Comparison of ENCODE assay signal across 1 cellular context in the genomic region with DNA sequence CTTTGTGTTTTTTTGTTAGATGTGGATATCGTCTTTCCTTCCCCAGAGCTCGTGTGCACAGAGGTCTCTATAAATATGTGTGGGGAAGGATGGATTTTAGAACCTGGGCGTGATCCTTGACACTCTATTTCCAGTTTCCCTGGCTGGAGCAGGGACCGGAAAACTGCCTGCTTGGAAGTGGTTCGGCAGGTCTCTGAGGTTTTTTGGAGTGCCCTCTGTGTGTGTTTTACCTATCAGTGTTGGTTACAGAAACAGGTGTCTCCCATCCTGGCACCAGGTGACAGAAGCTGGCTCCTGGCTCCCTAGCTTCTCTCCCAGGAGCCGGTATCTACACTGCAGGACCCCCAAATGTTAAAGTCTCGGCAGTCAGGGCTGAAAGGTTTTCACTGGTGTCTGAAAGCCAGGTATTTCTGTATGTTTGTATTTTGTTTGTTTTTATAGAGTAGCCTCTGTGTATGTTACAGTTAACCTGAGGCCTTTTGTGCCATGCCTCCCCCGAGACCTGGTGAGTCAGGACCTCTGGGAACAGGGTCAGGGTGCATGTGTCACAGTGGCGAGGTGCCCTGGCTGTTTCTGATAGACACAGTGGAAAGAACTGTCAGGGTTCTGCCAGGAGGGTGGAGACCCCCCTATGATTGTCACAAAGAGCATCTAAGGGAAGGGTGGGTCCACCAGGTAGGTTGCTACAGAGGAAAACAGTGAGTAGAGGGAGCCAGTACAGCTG.
TF ChIP-seq lines count a peak whose summit lies in the region.

No MANE protein-coding gene starts in this region.

TF ChIP-seq in GM23338, 12 proteins besides CTCF, POLR2A, EP300 and RAD21:
- TF ChIP-seq, protein P1, sequence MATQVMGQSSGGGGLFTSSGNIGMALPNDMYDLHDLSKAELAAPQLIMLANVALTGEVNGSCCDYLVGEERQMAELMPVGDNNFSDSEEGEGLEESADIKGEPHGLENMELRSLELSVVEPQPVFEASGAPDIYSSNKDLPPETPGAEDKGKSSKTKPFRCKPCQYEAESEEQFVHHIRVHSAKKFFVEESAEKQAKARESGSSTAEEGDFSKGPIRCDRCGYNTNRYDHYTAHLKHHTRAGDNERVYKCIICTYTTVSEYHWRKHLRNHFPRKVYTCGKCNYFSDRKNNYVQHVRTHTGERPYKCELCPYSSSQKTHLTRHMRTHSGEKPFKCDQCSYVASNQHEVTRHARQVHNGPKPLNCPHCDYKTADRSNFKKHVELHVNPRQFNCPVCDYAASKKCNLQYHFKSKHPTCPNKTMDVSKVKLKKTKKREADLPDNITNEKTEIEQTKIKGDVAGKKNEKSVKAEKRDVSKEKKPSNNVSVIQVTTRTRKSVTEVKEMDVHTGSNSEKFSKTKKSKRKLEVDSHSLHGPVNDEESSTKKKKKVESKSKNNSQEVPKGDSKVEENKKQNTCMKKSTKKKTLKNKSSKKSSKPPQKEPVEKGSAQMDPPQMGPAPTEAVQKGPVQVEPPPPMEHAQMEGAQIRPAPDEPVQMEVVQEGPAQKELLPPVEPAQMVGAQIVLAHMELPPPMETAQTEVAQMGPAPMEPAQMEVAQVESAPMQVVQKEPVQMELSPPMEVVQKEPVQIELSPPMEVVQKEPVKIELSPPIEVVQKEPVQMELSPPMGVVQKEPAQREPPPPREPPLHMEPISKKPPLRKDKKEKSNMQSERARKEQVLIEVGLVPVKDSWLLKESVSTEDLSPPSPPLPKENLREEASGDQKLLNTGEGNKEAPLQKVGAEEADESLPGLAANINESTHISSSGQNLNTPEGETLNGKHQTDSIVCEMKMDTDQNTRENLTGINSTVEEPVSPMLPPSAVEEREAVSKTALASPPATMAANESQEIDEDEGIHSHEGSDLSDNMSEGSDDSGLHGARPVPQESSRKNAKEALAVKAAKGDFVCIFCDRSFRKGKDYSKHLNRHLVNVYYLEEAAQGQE (IDR thresholded peaks at IDR 0.05; ENCODE audit: unreplicated experiment): no peak
- TF ChIP-seq EZH2phosphoT487 (IDR thresholded peaks at IDR 0.05; ENCODE audit: unreplicated experiment) (no peak), STAT1 (IDR thresholded peaks at IDR 0.05; ENCODE audit: unreplicated experiment) (no peak), ZNF331 (CRISPR knock-in tag; IDR thresholded peaks at IDR 0.05; ENCODE audit: low read depth) (no peak), EZH2 (IDR thresholded peaks at IDR 0.05; ENCODE audit: low read depth, unreplicated experiment) (no peak), POLR2AphosphoS5 (IDR thresholded peaks at IDR 0.05; ENCODE audit: low read depth) (no peak), JUNB (IDR thresholded peaks at IDR 0.05; ENCODE audit: unreplicated experiment) (no peak), CREB1 (CRISPR knock-in tag; IDR thresholded peaks at IDR 0.05; ENCODE audit: low read depth) (no peak), NANOG (IDR thresholded peaks at IDR 0.05; ENCODE audit: borderline replicate concordance) (no peak), ZNF114 (CRISPR knock-in tag; IDR thresholded peaks at IDR 0.05) (no peak)
- TF ChIP-seq, protein P2, sequence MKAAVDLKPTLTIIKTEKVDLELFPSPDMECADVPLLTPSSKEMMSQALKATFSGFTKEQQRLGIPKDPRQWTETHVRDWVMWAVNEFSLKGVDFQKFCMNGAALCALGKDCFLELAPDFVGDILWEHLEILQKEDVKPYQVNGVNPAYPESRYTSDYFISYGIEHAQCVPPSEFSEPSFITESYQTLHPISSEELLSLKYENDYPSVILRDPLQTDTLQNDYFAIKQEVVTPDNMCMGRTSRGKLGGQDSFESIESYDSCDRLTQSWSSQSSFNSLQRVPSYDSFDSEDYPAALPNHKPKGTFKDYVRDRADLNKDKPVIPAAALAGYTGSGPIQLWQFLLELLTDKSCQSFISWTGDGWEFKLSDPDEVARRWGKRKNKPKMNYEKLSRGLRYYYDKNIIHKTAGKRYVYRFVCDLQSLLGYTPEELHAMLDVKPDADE (IDR thresholded peaks at IDR 0.05): no peak
- TF ChIP-seq, protein P3, sequence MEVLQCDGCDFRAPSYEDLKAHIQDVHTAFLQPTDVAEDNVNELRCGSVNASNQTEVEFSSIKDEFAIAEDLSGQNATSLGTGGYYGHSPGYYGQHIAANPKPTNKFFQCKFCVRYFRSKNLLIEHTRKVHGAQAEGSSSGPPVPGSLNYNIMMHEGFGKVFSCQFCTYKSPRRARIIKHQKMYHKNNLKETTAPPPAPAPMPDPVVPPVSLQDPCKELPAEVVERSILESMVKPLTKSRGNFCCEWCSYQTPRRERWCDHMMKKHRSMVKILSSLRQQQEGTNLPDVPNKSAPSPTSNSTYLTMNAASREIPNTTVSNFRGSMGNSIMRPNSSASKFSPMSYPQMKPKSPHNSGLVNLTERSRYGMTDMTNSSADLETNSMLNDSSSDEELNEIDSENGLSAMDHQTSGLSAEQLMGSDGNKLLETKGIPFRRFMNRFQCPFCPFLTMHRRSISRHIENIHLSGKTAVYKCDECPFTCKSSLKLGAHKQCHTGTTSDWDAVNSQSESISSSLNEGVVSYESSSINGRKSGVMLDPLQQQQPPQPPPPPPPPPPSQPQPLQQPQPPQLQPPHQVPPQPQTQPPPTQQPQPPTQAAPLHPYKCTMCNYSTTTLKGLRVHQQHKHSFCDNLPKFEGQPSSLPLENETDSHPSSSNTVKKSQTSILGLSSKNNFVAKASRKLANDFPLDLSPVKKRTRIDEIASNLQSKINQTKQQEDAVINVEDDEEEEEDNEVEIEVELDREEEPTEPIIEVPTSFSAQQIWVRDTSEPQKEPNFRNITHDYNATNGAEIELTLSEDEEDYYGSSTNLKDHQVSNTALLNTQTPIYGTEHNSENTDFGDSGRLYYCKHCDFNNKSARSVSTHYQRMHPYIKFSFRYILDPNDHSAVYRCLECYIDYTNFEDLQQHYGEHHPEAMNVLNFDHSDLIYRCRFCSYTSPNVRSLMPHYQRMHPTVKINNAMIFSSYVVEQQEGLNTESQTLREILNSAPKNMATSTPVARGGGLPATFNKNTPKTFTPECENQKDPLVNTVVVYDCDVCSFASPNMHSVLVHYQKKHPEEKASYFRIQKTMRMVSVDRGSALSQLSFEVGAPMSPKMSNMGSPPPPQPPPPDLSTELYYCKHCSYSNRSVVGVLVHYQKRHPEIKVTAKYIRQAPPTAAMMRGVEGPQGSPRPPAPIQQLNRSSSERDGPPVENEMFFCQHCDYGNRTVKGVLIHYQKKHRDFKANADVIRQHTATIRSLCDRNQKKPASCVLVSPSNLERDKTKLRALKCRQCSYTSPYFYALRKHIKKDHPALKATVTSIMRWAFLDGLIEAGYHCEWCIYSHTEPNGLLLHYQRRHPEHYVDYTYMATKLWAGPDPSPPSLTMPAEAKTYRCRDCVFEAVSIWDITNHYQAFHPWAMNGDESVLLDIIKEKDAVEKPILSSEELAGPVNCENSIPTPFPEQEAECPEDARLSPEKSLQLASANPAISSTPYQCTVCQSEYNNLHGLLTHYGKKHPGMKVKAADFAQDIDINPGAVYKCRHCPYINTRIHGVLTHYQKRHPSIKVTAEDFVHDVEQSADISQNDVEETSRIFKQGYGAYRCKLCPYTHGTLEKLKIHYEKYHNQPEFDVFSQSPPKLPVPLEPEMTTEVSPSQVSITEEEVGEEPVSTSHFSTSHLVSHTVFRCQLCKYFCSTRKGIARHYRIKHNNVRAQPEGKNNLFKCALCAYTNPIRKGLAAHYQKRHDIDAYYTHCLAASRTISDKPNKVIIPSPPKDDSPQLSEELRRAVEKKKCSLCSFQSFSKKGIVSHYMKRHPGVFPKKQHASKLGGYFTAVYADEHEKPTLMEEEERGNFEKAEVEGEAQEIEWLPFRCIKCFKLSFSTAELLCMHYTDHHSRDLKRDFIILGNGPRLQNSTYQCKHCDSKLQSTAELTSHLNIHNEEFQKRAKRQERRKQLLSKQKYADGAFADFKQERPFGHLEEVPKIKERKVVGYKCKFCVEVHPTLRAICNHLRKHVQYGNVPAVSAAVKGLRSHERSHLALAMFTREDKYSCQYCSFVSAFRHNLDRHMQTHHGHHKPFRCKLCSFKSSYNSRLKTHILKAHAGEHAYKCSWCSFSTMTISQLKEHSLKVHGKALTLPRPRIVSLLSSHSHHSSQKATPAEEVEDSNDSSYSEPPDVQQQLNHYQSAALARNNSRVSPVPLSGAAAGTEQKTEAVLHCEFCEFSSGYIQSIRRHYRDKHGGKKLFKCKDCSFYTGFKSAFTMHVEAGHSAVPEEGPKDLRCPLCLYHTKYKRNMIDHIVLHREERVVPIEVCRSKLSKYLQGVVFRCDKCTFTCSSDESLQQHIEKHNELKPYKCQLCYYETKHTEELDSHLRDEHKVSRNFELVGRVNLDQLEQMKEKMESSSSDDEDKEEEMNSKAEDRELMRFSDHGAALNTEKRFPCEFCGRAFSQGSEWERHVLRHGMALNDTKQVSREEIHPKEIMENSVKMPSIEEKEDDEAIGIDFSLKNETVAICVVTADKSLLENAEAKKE (CRISPR knock-in tag; IDR thresholded peaks at IDR 0.05): no peak
